Comparison of ENCODE assay signal across 20 cellular contexts in the genomic region with DNA sequence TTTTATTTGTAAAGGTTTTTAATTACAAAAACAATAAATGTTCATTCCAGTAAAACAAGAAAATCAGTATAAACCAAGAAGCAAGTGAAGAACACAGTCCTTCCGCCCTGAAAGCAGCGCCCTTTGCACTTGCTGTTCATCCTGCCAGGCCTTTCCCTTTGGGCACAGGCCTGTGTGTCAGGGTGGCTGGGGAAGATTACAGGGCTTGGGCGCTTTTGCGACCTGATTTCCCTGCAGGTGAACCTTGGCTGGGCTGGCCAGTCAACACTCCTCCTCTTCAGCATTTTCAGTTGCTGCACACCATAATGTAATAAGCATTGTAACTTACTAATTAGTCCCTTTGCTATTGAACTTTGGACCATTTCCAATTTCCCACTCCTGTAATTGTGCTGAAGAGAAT.
"Had no signal": no experiment of that assay in that cellular context is flagged by ENCODE, and none has a peak within 500 bp of the region (broad histone marks: within the 10 kb centered on the region; RNA-seq: fewer than 3 reads in every experiment).

No MANE protein-coding gene starts in this region.

- H2AFZ ChIP-seq: hepatocyte had no signal

- H3K4me2 ChIP-seq: hepatocyte had no signal

- ATAC-seq: pancreas, psoas muscle, right cardiac atrium had no signal

- H3K27me3 ChIP-seq: esophagus muscularis mucosa, hepatocyte, pancreas, suprapubic skin, vagina had no signal

- H3K79me2 ChIP-seq: hepatocyte had no signal

- H3K27ac ChIP-seq: coronary artery, esophagus muscularis mucosa, hepatocyte, pancreas, psoas muscle, suprapubic skin, vagina had no signal

- FAIRE-seq: frontal cortex, pancreas had no signal

- H3K36me3 ChIP-seq: pancreas had no signal

- H3K9me3 ChIP-seq: pancreas, suprapubic skin, vagina had no signal

- H3K4me1 ChIP-seq: esophagus muscularis mucosa, pancreas, psoas muscle, suprapubic skin, vagina had no signal

- DNase-seq: activated CD4-positive, alpha-beta memory T cell treated with anti-CD3 and anti-CD28 coated beads for 36 hours; activated CD4-positive, alpha-beta T cell treated with anti-CD3 and anti-CD28 coated beads for 48 hours; activated naive CD4-positive, alpha-beta T cell treated with anti-CD3 and anti-CD28 coated beads, Interleukin-2, amount 10 ng/mL, durations not matched to agents 7 days and 5 days; activated T-cell treated with anti-CD3 and anti-CD28 coated beads, Interleukin-2, amount 50 U/mL, for 48 hours; amygdala; cerebellar nuclear complex; glutamatergic neuron; nephron progenitor cell; psoas muscle; right cardiac atrium; stimulated activated CD4-positive, alpha-beta T cell treated with anti-CD3 and anti-CD28 coated beads, Interleukin-1b, Interleukin-23, amount 100 ng/mL, for 48 hours; T1000; trophoblast cell had no signal

- H3K4me3 ChIP-seq: coronary artery, esophagus muscularis mucosa, hepatocyte, pancreas, psoas muscle, suprapubic skin, vagina had no signal
